Comparison of ENCODE assay signal across 9 cellular contexts in genomic region chr16:56999409-57000270, GRCh38. TPM values are rescaled to one million over a fixed set of nuclear protein-coding genes. Genes with fewer than 3 reads are reported as not detected.
A peak's percentile ranks its signal among the peaks of the same experiment; 100 is the strongest.
DNase-seq lines count a peak whose midpoint lies in the region; ATAC-seq and TF ChIP-seq lines count a peak whose summit lies in the region.
"Had no signal": no experiment of that assay in that cellular context is flagged by ENCODE, and none has a peak within 500 bp of the region (broad histone marks: within the 10 kb centered on the region; RNA-seq: fewer than 3 reads in every experiment).

No MANE protein-coding gene starts in this region.

- H3K27ac Mint-ChIP-seq in activated CD8-positive, alpha-beta T cell treated with anti-CD3 and anti-CD28 coated beads, Interleukin-2, amount 10 ng/mL, durations not matched to agents 7 days and 5 days, result peak overlapping the region; percentile 92

- no peaks in the 10 kb centered on the region for H3K27me3 ChIP-seq in upper lobe of right lung

- peaks cover 94% of the 10 kb centered on the region for H3K4me1 Mint-ChIP-seq in activated CD8-positive, alpha-beta T cell treated with anti-CD3 and anti-CD28 coated beads, Interleukin-2, amount 10 ng/mL, durations not matched to agents 7 days and 5 days (ENCODE audit: low read depth)

- H3K27me3 Mint-ChIP-seq in activated CD8-positive, alpha-beta T cell treated with anti-CD3 and anti-CD28 coated beads, Interleukin-2, amount 10 ng/mL, durations not matched to agents 7 days and 5 days (ENCODE audit: low read depth), result no peaks in the 10 kb centered on the region

- peak overlapping the region; percentile 73 for H3K27ac ChIP-seq in upper lobe of right lung
- H3K27ac ChIP-seq: SJCRH30 had no signal

- no peaks in the 10 kb centered on the region for H3K9me3 ChIP-seq in upper lobe of right lung
- H3K9me3 ChIP-seq: SJCRH30 had no signal

- H3K4me3 ChIP-seq in upper lobe of right lung, result no peak overlapping the region
- H3K4me3 ChIP-seq: SJCRH30 had no signal

- POLR2A ChIA-PET in activated CD8-positive, alpha-beta T cell treated with anti-CD3 and anti-CD28 coated beads, Interleukin-2, amount 10 ng/mL, durations not matched to agents 7 days and 5 days (lab: Charles Lee), result interaction anchor here (0.7 to 3.1 kb wide), 7 partner anchors 10 to 39 kb away, joined by 3 to 38 read pairs (median 5); partner anchors contain the start of gene NLRC5

- H3K9me3 Mint-ChIP-seq in activated CD8-positive, alpha-beta T cell treated with anti-CD3 and anti-CD28 coated beads, Interleukin-2, amount 10 ng/mL, durations not matched to agents 7 days and 5 days (ENCODE audit: insufficient read depth), result no peaks in the 10 kb centered on the region

- ATAC-seq in activated CD8-positive, alpha-beta T cell treated with anti-CD3 and anti-CD28 coated beads, Interleukin-2, amount 10 ng/mL, durations not matched to agents 7 days and 5 days, result peak; percentile 41
- peak; percentile 19 for ATAC-seq in left lobe of liver
- ATAC-seq in upper lobe of right lung, result peak; percentile 27
- no peak for ATAC-seq in HG03280 (IDR thresholded peaks at IDR 0.05; ENCODE audit: unreplicated experiment)
- ATAC-seq in HG02938 (IDR thresholded peaks at IDR 0.05; ENCODE audit: unreplicated experiment), result no peak

- H3K36me3 Mint-ChIP-seq in activated CD8-positive, alpha-beta T cell treated with anti-CD3 and anti-CD28 coated beads, Interleukin-2, amount 10 ng/mL, durations not matched to agents 7 days and 5 days (ENCODE audit: low read depth), result peaks cover 81% of the 10 kb centered on the region

- peaks cover 3% of the 10 kb centered on the region for H3K36me3 ChIP-seq in upper lobe of right lung
- H3K36me3 ChIP-seq: SJCRH30 had no signal

- H3K4me3 Mint-ChIP-seq in activated CD8-positive, alpha-beta T cell treated with anti-CD3 and anti-CD28 coated beads, Interleukin-2, amount 10 ng/mL, durations not matched to agents 7 days and 5 days, result peak overlapping the region; percentile 52

- DNase-seq in activated naive CD4-positive, alpha-beta T cell treated with Interleukin-2 at 50 U/mL for 16 hours, result peak; percentile 56
- DNase-seq in activated naive CD4-positive, alpha-beta T cell (lab: John Stamatoyannopoulos, UW), result no peak
- DNase-seq in activated CD8-positive, alpha-beta T cell treated with anti-CD3 and anti-CD28 coated beads, Interleukin-2, amount 10 ng/mL, durations not matched to agents 7 days and 5 days, result no peak
- DNase-seq in left lobe of liver (ENCODE audit: low spot score) (no peak), upper lobe of right lung (no peak), islet precursor cell (no peak)

- CTCF ChIA-PET in activated CD8-positive, alpha-beta T cell treated with anti-CD3 and anti-CD28 coated beads, Interleukin-2, amount 10 ng/mL, durations not matched to agents 7 days and 5 days (lab: Charles Lee), result interaction anchor here (1.1 to 1.8 kb wide), 5 partner anchors 11 to 46 kb away, joined by 4 to 7 read pairs (median 7); no protein-coding TSS in a partner anchor

- TF ChIP-seq CTCF in upper lobe of right lung (IDR thresholded peaks at IDR 0.05), result no peak

- H3K4me1 ChIP-seq in upper lobe of right lung, result peaks cover 22% of the 10 kb centered on the region

- intact Hi-C loops in upper lobe of right lung (cut with DNase I), result no loop called here

RNA-seq across cellular contexts. Expression of gene NLRC5, which starts 10.3 kb away (rescaled TPM):
- total RNA-seq in activated CD8-positive, alpha-beta T cell treated with anti-CD3 and anti-CD28 coated beads, Interleukin-2, amount 10 ng/mL, durations not matched to agents 7 days and 5 days, result 100 to 1,000 TPM; 280 to 291 TPM
- 6.4 TPM for total RNA-seq in left lobe of liver
- total RNA-seq in upper lobe of right lung, result 44.9 TPM

RNA-seq across cellular contexts. Expression of gene CETP, which starts 37.9 kb away (rescaled TPM):
- total RNA-seq in activated CD8-positive, alpha-beta T cell treated with anti-CD3 and anti-CD28 coated beads, Interleukin-2, amount 10 ng/mL, durations not matched to agents 7 days and 5 days, result not detected
- total RNA-seq in left lobe of liver (3.8 TPM), upper lobe of right lung (1.9 TPM)

Comparison
In these comparisons a context has a peak if more than half of its experiments do, and no peak if none do; other contexts are left out.
1. ATAC-seq: peak in activated CD8-positive, alpha-beta T cell treated with anti-CD3 and anti-CD28 coated beads, Interleukin-2, amount 10 ng/mL, durations not matched to agents 7 days and 5 days (single experiment), left lobe of liver (single experiment) and upper lobe of right lung (single experiment); none in HG03280 (single experiment) and HG02938 (single experiment).